16 cellular contexts compared by ENCODE assay signal in genomic region chr10:129772472-129773358, GRCh38.
"Had no signal": no experiment of that assay in that cellular context is flagged by ENCODE, and none has a peak within 500 bp of the region (broad histone marks: within the 10 kb centered on the region; RNA-seq: fewer than 3 reads in every experiment).

No MANE protein-coding gene starts in this region.

- H3K27me3 Mint-ChIP-seq: dendritic cell treated with granulocyte-macrophage colony-stimulating factor and Interleukin-4, amounts not matched to agents 40 ng/mL and 50 ng/mL, for 4 days; memory B cell; stimulated activated naive B cell treated with anti-CD40 and anti-IgM and Interleukin-4, amounts not matched to agents 10 μg/mL and 1 μg/mL and 100 μg/mL, for 72 hours had no signal

- H3K9ac ChIP-seq: parathyroid adenoma had no signal

- H3K4me1 ChIP-seq: adrenal gland, parathyroid adenoma, uterus had no signal

- DNase-seq: activated CD4-positive, alpha-beta T cell treated with anti-CD3 and anti-CD28 coated beads for 1 hour; activated CD4-positive, alpha-beta T cell treated with anti-CD3 and anti-CD28 coated beads, Interleukin-2, amount 50 U/mL, for 48 hours; activated naive CD4-positive, alpha-beta T cell treated with anti-CD3 and anti-CD28 coated beads, Interleukin-2, amount 50 U/mL, for 16 hours; caudate nucleus; erythroblast; hippocampal formation; stimulated activated CD4-positive, alpha-beta T cell treated with anti-CD3 and anti-CD28 coated beads, Interleukin-1b, Interleukin-23, amount 100 ng/mL, for 48 hours; stimulated activated naive B cell treated with anti-CD40 and anti-IgM and Interleukin-4, amounts not matched to agents 10 μg/mL and 1 μg/mL and 100 μg/mL, for 72 hours; substantia nigra; T-helper 9 cell had no signal

- H3K36me3 ChIP-seq: adrenal gland, uterus had no signal

- H3K4me3 ChIP-seq: adrenal gland, uterus had no signal

- H3K27ac Mint-ChIP-seq: dendritic cell treated with granulocyte-macrophage colony-stimulating factor and Interleukin-4, amounts not matched to agents 40 ng/mL and 50 ng/mL, for 4 days; memory B cell; stimulated activated naive B cell treated with anti-CD40 and anti-IgM and Interleukin-4, amounts not matched to agents 10 μg/mL and 1 μg/mL and 100 μg/mL, for 72 hours had no signal

- H3K4me3 Mint-ChIP-seq: dendritic cell treated with granulocyte-macrophage colony-stimulating factor and Interleukin-4, amounts not matched to agents 40 ng/mL and 50 ng/mL, for 4 days; memory B cell; neural crest cell; stimulated activated naive B cell treated with anti-CD40 and anti-IgM and Interleukin-4, amounts not matched to agents 10 μg/mL and 1 μg/mL and 100 μg/mL, for 72 hours had no signal

- H2AFZ ChIP-seq: parathyroid adenoma had no signal

- ATAC-seq: stimulated activated naive B cell treated with anti-CD40 and anti-IgM and Interleukin-4, amounts not matched to agents 10 μg/mL and 1 μg/mL and 100 μg/mL, for 72 hours had no signal

- H3K9me3 ChIP-seq: adrenal gland, uterus had no signal

- H3K4me1 Mint-ChIP-seq: memory B cell; neural crest cell; stimulated activated naive B cell treated with anti-CD40 and anti-IgM and Interleukin-4, amounts not matched to agents 10 μg/mL and 1 μg/mL and 100 μg/mL, for 72 hours had no signal

- H3K27me3 ChIP-seq: adrenal gland, uterus had no signal

- H3K9me3 Mint-ChIP-seq: dendritic cell treated with granulocyte-macrophage colony-stimulating factor and Interleukin-4, amounts not matched to agents 40 ng/mL and 50 ng/mL, for 4 days; neural crest cell had no signal

- H3K79me2 ChIP-seq: parathyroid adenoma had no signal

- H3K27ac ChIP-seq: adrenal gland, parathyroid adenoma, uterus had no signal
